In genomic region chr9:17777465-17777864, GRCh38 we compare ENCODE assay signal across 3 cellular contexts.
"Had no signal": no experiment of that assay in that cellular context is flagged by ENCODE, and none has a peak within 500 bp of the region (broad histone marks: within the 10 kb centered on the region; RNA-seq: fewer than 3 reads in every experiment).

No MANE protein-coding gene starts in this region.

- ATAC-seq: GM12878 had no signal

- DNase-seq: GDM1, GF-D8 had no signal

- H3K4me3 ChIP-seq: GM12878 had no signal
